30 cellular contexts compared by ENCODE assay signal in genomic region chr17:30548189-30548588, GRCh38.
"Had no signal": no experiment of that assay in that cellular context is flagged by ENCODE, and none has a peak within 500 bp of the region (broad histone marks: within the 10 kb centered on the region; RNA-seq: fewer than 3 reads in every experiment).

No MANE protein-coding gene starts in this region.

- H3K27me3 Mint-ChIP-seq: activated B cell treated with CpG ODN at 0.5 μM for 24 hours; activated CD4-positive, alpha-beta memory T cell treated with anti-CD3 and anti-CD28 coated beads for 36 hours; activated CD4-positive, alpha-beta T cell treated with anti-CD3 and anti-CD28 coated beads for 36 hours; activated CD4-positive, alpha-beta T cell treated with anti-CD3 and anti-CD28 coated beads, Interleukin-2, amount 10 ng/mL, durations not matched to agents 24 days and 14 days; activated naive CD8-positive, alpha-beta T cell; activated T-helper 17 cell treated with anti-CD3 and anti-CD28 coated beads, Interleukin-2, amount 50 U/mL, for 72 hours; dendritic cell treated with granulocyte-macrophage colony-stimulating factor and Interleukin-4, amounts not matched to agents 40 ng/mL and 50 ng/mL, for 4 days had no signal

- H3K4me3 ChIP-seq: ascending aorta, breast epithelium, cardiac muscle cell, coronary artery, dorsolateral prefrontal cortex, esophagus muscularis mucosa, gastrocnemius medialis had no signal

- H3K27ac Mint-ChIP-seq: activated B cell treated with CpG ODN at 0.5 μM for 24 hours; activated CD4-positive, alpha-beta memory T cell treated with anti-CD3 and anti-CD28 coated beads for 36 hours; activated CD4-positive, alpha-beta T cell treated with anti-CD3 and anti-CD28 coated beads for 36 hours; activated CD4-positive, alpha-beta T cell treated with anti-CD3 and anti-CD28 coated beads, Interleukin-2, amount 10 ng/mL, durations not matched to agents 24 days and 14 days; activated CD8-positive, alpha-beta T cell treated with anti-CD3 and anti-CD28 coated beads, Interleukin-2, amount 10 ng/mL, durations not matched to agents 7 days and 5 days; activated naive CD8-positive, alpha-beta T cell; activated T-helper 17 cell treated with anti-CD3 and anti-CD28 coated beads, Interleukin-2, amount 50 U/mL, for 72 hours; brain; dendritic cell treated with granulocyte-macrophage colony-stimulating factor and Interleukin-4, amounts not matched to agents 40 ng/mL and 50 ng/mL, for 4 days had no signal

- H3K36me3 Mint-ChIP-seq: activated CD4-positive, alpha-beta memory T cell treated with anti-CD3 and anti-CD28 coated beads for 36 hours; brain had no signal

- H3K4me3 Mint-ChIP-seq: activated B cell treated with CpG ODN at 0.5 μM for 24 hours; activated CD4-positive, alpha-beta memory T cell treated with anti-CD3 and anti-CD28 coated beads for 36 hours; activated CD4-positive, alpha-beta T cell treated with anti-CD3 and anti-CD28 coated beads for 36 hours; activated CD4-positive, alpha-beta T cell treated with anti-CD3 and anti-CD28 coated beads, Interleukin-2, amount 10 ng/mL, durations not matched to agents 24 days and 14 days; activated CD8-positive, alpha-beta T cell treated with anti-CD3 and anti-CD28 coated beads, Interleukin-2, amount 10 ng/mL, durations not matched to agents 7 days and 5 days; activated naive CD8-positive, alpha-beta T cell; activated T-cell treated with anti-CD3 and anti-CD28 coated beads, Interleukin-2, amount 50 U/mL, for 4 hours; activated T-helper 17 cell treated with anti-CD3 and anti-CD28 coated beads, Interleukin-2, amount 50 U/mL, for 72 hours; brain; dendritic cell treated with granulocyte-macrophage colony-stimulating factor and Interleukin-4, amounts not matched to agents 40 ng/mL and 50 ng/mL, for 4 days had no signal

- H3K4me1 Mint-ChIP-seq: activated CD4-positive, alpha-beta T cell treated with anti-CD3 and anti-CD28 coated beads for 36 hours; activated T-helper 17 cell treated with anti-CD3 and anti-CD28 coated beads, Interleukin-2, amount 50 U/mL, for 72 hours had no signal

- H3K9me3 ChIP-seq: ascending aorta, breast epithelium, esophagus muscularis mucosa, gastrocnemius medialis had no signal

- ATAC-seq: activated CD4-positive, alpha-beta T cell treated with anti-CD3 and anti-CD28 coated beads for 36 hours; activated CD8-positive, alpha-beta T cell treated with anti-CD3 and anti-CD28 coated beads, Interleukin-2, amount 10 ng/mL, durations not matched to agents 7 days and 5 days; activated T-cell treated with anti-CD3 and anti-CD28 coated beads, Interleukin-2, amount 50 U/mL, for 4 hours; activated T-helper 17 cell treated with anti-CD3 and anti-CD28 coated beads, Interleukin-2, amount 50 U/mL, for 72 hours; foreskin keratinocyte; gastrocnemius medialis had no signal

- H3K36me3 ChIP-seq: ascending aorta, breast epithelium, cardiac muscle cell had no signal

- DNase-seq: activated B cell treated with CpG ODN at 0.5 μM for 24 hours; activated CD4-positive, alpha-beta memory T cell treated with anti-CD3 and anti-CD28 coated beads for 36 hours; activated CD4-positive, alpha-beta T cell treated with anti-CD3 and anti-CD28 coated beads for 36 hours; activated CD4-positive, alpha-beta T cell treated with anti-CD3 and anti-CD28 coated beads, Interleukin-2, amount 10 ng/mL, durations not matched to agents 24 days and 14 days; activated CD4-positive, CD25-positive, alpha-beta regulatory T cell treated with anti-CD3 and anti-CD28 coated beads, Interleukin-2, amount 50 U/mL, for 72 hours; activated CD8-positive, alpha-beta T cell treated with anti-CD3 and anti-CD28 coated beads, Interleukin-2, amount 10 ng/mL, durations not matched to agents 7 days and 5 days; activated effector memory CD4-positive, alpha-beta T cell treated with Interleukin-2 at 50 U/mL for 16 hours; activated gamma-delta T cell treated with Interleukin-2 at 50 U/mL for 16 hours; activated naive CD4-positive, alpha-beta T cell treated with anti-CD3 and anti-CD28 coated beads, Interleukin-2, amount 50 U/mL, for 16 hours; activated naive CD4-positive, alpha-beta T cell treated with Interleukin-2 at 50 U/mL for 16 hours; activated T-cell treated with anti-CD3 and anti-CD28 coated beads, Interleukin-2, amount 50 U/mL, for 4 hours; central memory CD4-positive, alpha-beta T cell; cerebellar nuclear complex; dorsolateral prefrontal cortex; effector memory CD4-positive, alpha-beta T cell; erythroblast; foreskin keratinocyte; gastrocnemius medialis; glutamatergic neuron; T-helper 2 cell had no signal

- H3K27me3 ChIP-seq: ascending aorta, breast epithelium, cardiac muscle cell, dorsolateral prefrontal cortex, esophagus muscularis mucosa, gastrocnemius medialis had no signal

- H3K27ac ChIP-seq: ascending aorta, breast epithelium, cardiac muscle cell, coronary artery, dorsolateral prefrontal cortex, esophagus muscularis mucosa, foreskin keratinocyte, gastrocnemius medialis, VCaP had no signal

- H3K4me1 ChIP-seq: ascending aorta, breast epithelium, esophagus muscularis mucosa, foreskin keratinocyte, gastrocnemius medialis had no signal

- H3K9me3 Mint-ChIP-seq: activated B cell treated with CpG ODN at 0.5 μM for 24 hours; activated CD4-positive, alpha-beta memory T cell treated with anti-CD3 and anti-CD28 coated beads for 36 hours; activated CD4-positive, alpha-beta T cell treated with anti-CD3 and anti-CD28 coated beads, Interleukin-2, amount 10 ng/mL, durations not matched to agents 24 days and 14 days; activated T-cell treated with anti-CD3 and anti-CD28 coated beads, Interleukin-2, amount 50 U/mL, for 4 hours; activated T-helper 17 cell treated with anti-CD3 and anti-CD28 coated beads, Interleukin-2, amount 50 U/mL, for 72 hours; dendritic cell treated with granulocyte-macrophage colony-stimulating factor and Interleukin-4, amounts not matched to agents 40 ng/mL and 50 ng/mL, for 4 days had no signal
